ENCODE assay signal across 9 cellular contexts in genomic region chr2:20272-20671, GRCh38. TPM values are rescaled to one million over a fixed set of nuclear protein-coding genes. Genes with fewer than 3 reads are reported as not detected.
A peak's percentile ranks its signal among the peaks of the same experiment; 100 is the strongest.
DNase-seq lines count a peak whose midpoint lies in the region; TF ChIP-seq lines count a peak whose summit lies in the region.
"Not testable (repeated sequence)": the region's sequence is repeated elsewhere in the genome, so short reads cannot be mapped to it uniquely, and the experiment has no call there.
"Had no signal": no experiment of that assay in that cellular context is flagged by ENCODE, and none has a peak within 500 bp of the region (broad histone marks: within the 10 kb centered on the region; RNA-seq: fewer than 3 reads in every experiment).

No MANE protein-coding gene starts in this region.

- H3K56ac ChIP-seq in mesendoderm (ENCODE audit: low read length), result not testable (repeated sequence)

- not testable (repeated sequence) for TF ChIP-seq CTCF in LNCaP clone FGC (IDR thresholded peaks at IDR 0.05; ENCODE audit: control insufficient read depth, extremely low read depth, insufficient read depth); VCaP (conservative IDR thresholded peaks at IDR 0.05); hepatocyte (IDR thresholded peaks at IDR 0.05; ENCODE audit: poor library complexity)

- peaks cover 11% of the 10 kb centered on the region for H3K4me1 ChIP-seq in hepatocyte (ENCODE audit: insufficient read depth)
- H3K4me1 ChIP-seq in mesendoderm (ENCODE audit: control insufficient read depth, low read depth, low read length), result not testable (repeated sequence)

- H3K79me1 ChIP-seq in mesendoderm (ENCODE audit: low read length), result not testable (repeated sequence)

- H2AK5ac ChIP-seq in mesendoderm (ENCODE audit: low read length), result not testable (repeated sequence)

- H3K27me3 ChIP-seq in hepatocyte; mesendoderm (ENCODE audit: insufficient read depth, low read length, poor library complexity): not testable (repeated sequence)

- not testable (repeated sequence) for H2AFZ ChIP-seq in hepatocyte

- not testable (repeated sequence) for H4K8ac ChIP-seq in mesendoderm (ENCODE audit: low read depth, low read length)

- not testable (repeated sequence) for H3K4me3 ChIP-seq in LNCaP clone FGC (ENCODE audit: low read depth, low read length); hepatocyte; mesendoderm (ENCODE audit: low read length)

- H4K5ac ChIP-seq in mesendoderm (ENCODE audit: low read length), result not testable (repeated sequence)

- not testable (repeated sequence) for H3K4ac ChIP-seq in mesendoderm (ENCODE audit: low read depth, low read length)

- H3K23ac ChIP-seq in mesendoderm (ENCODE audit: low read length), result not testable (repeated sequence)

- not testable (repeated sequence) for H4K20me1 ChIP-seq in hepatocyte (ENCODE audit: insufficient read depth, poor library complexity, severe bottlenecking)

- H3K36me3 ChIP-seq in hepatocyte (replicated peaks; ENCODE audit: insufficient read depth, low read depth); mesendoderm (ENCODE audit: control insufficient read depth, insufficient read depth, low read length): not testable (repeated sequence)

- H3K79me2 ChIP-seq in hepatocyte; mesendoderm (ENCODE audit: control insufficient read depth, insufficient read depth, low read length): not testable (repeated sequence)

- not testable (repeated sequence) for H2BK120ac ChIP-seq in mesendoderm (ENCODE audit: low read depth, low read length)

- DNase-seq in DMS53 (lab: John Stamatoyannopoulos, UW) (peak; percentile 42), LNCaP clone FGC (ENCODE audit: low read depth) (peak; percentile 77), NCI-H510A treated with DMSO at 0.1 percent for 48 hours (lab: John Stamatoyannopoulos, UW) (peak; percentile 18), mesendoderm (peak; percentile 34), renal cortical epithelial cell (ENCODE audit: low read depth) (peak; percentile 54)
- not testable (repeated sequence) for DNase-seq in hepatocyte (ENCODE audit: low spot score)

- not testable (repeated sequence) for H3K9me2 ChIP-seq in hepatocyte (replicated peaks; ENCODE audit: insufficient read depth)

- H3K27ac ChIP-seq in VCaP (peak overlapping the region; percentile 42; the same call in 1 of the 2 replicates), hepatocyte (peak overlapping the region; percentile 24)
- not testable (repeated sequence) for H3K27ac ChIP-seq in mesendoderm (ENCODE audit: low read depth, low read length)

- not testable (repeated sequence) for H3K4me2 ChIP-seq in hepatocyte; mesendoderm (ENCODE audit: low read length)

- H3K9me3 ChIP-seq in hepatocyte (ENCODE audit: low read depth), result not testable (repeated sequence)

- WGBS in hepatocyte (ENCODE audit: low lambda C conversion rate, missing lambda C conversion rate), result 39% methylated on average over 4 of the region's 4 CpGs
- no CpG with 5 or more reads among the region's 4 CpGs for WGBS in mesendoderm (ENCODE audit: extremely low coverage, insufficient coverage, low lambda C conversion rate)

- not testable (repeated sequence) for H2BK15ac ChIP-seq in mesendoderm (replicated peaks; ENCODE audit: low read depth)

- not testable (repeated sequence) for H3K9ac ChIP-seq in mesendoderm (ENCODE audit: low read length)

- not testable (repeated sequence) for H2BK5ac ChIP-seq in mesendoderm (ENCODE audit: low read length)

- H3K18ac ChIP-seq in mesendoderm (ENCODE audit: low read length), result not testable (repeated sequence)

RNA-seq across cellular contexts. Expression of gene FAM110C, which starts 26.0 kb away (rescaled TPM):
- total RNA-seq in hepatocyte, result 10.2 and 11.2 TPM in 2 replicates
- 6.6 and 10.1 TPM in 2 replicates for polyA plus RNA-seq in hepatocyte
- 2.6 TPM for polyA plus RNA-seq in mesendoderm (2013, experiment 1 of 2)
- 3.1 TPM for polyA plus RNA-seq in mesendoderm (2013, experiment 2 of 2)
- 24.7 and 31.4 TPM in 2 replicates for total RNA-seq in renal cortical epithelial cell
- total RNA-seq: IMR-90, RPMI7951 had no signal
- polyA plus RNA-seq: IMR-90 had no signal
